19 cellular contexts compared by ENCODE assay signal in the genomic region with DNA sequence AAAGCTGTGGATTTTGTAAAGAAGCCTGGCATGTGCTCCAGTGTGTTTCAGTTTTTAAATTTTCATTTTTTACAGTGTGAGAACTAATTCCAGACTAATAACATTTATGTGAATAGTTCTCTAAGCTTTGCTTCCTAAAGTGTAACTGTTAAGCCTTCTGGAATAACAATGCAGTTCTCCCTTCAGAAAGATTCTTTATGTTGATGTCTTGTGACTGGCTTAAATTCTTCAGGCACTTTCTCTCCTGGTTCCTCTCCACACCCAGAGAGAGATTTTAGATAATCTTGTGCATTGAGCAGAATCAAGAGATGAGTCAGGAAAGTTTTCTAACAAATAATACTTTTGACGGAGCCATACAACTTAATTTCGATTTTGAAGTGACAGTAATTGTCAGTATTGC.
"Had no signal": no experiment of that assay in that cellular context is flagged by ENCODE, and none has a peak within 500 bp of the region (broad histone marks: within the 10 kb centered on the region; RNA-seq: fewer than 3 reads in every experiment).

No MANE protein-coding gene starts in this region.

- FAIRE-seq: bronchial epithelial cell, kidney had no signal

- H3K27me3 Mint-ChIP-seq: naive thymus-derived CD8-positive, alpha-beta T cell had no signal

- H3K27ac Mint-ChIP-seq: naive thymus-derived CD8-positive, alpha-beta T cell had no signal

- H3K36me3 ChIP-seq: left lung, upper lobe of left lung had no signal

- ATAC-seq: activated CD4-positive, CD25-positive, alpha-beta regulatory T cell treated with anti-CD3 and anti-CD28 coated beads, Interleukin-2, amount 50 U/mL, for 24 hours; left lung; naive thymus-derived CD8-positive, alpha-beta T cell had no signal

- DNase-seq: activated CD4-positive, alpha-beta T cell treated with anti-CD3 and anti-CD28 coated beads, Interleukin-2, amount 50 U/mL, for 1 hour; activated naive CD4-positive, alpha-beta T cell treated with Interleukin-2 at 50 U/mL for 16 hours; aorta; erythroblast; kidney; left lung; mammary epithelial cell; naive thymus-derived CD8-positive, alpha-beta T cell; nucleus accumbens; posterior cingulate gyrus; retina; stimulated activated CD4-positive, alpha-beta T cell treated with anti-CD3 and anti-CD28 coated beads, Interleukin-15, amount 100 ng/mL, for 24 hours; stimulated activated CD4-positive, alpha-beta T cell treated with anti-CD3 and anti-CD28 coated beads, Interleukin-4, amount 100 ng/mL, for 4 hours; stimulated activated CD8-positive, alpha-beta memory T cell treated with anti-CD3 and anti-CD28 coated beads, Interleukin-4, amount 100 ng/mL, for 48 hours; stimulated activated naive CD4-positive, alpha-beta T cell treated with Interleukin-2 at 50 U/mL for 16 hours; T-helper 2 cell; upper lobe of left lung had no signal

- H3K4me3 Mint-ChIP-seq: naive thymus-derived CD8-positive, alpha-beta T cell had no signal

- H3K36me3 Mint-ChIP-seq: naive thymus-derived CD8-positive, alpha-beta T cell had no signal

- H3K9me3 ChIP-seq: left lung, upper lobe of left lung had no signal

- H3K27me3 ChIP-seq: left lung, upper lobe of left lung had no signal

- H3K9me3 Mint-ChIP-seq: naive thymus-derived CD8-positive, alpha-beta T cell had no signal

- H3K4me3 ChIP-seq: left lung, upper lobe of left lung had no signal

- H3K27ac ChIP-seq: left lung, upper lobe of left lung had no signal
